ENCODE assay signal across 8 cellular contexts in the genomic region with DNA sequence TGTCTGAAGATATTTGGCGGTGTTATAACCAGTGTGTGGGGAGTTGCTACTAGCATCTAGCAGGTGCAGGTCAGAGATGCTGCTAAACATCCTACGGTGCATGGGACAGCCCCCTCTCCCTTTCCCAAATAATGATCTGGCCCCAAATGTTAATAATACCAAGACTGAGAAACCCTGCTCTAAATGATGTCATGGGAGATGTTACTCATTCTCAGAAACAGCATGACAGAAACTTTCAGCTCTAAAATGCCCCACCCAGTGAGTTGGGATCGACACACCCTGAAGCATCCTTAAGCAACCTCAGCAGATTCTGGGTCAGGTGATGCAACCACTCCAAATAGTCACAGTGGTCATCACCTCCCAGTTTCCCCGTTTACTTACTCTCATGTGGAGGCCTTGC.
A peak's percentile ranks its signal among the peaks of the same experiment; 100 is the strongest.
DNase-seq lines count a peak whose midpoint lies in the region; ATAC-seq and TF ChIP-seq lines count a peak whose summit lies in the region.

No MANE protein-coding gene starts in this region.

- H3K27me3 Mint-ChIP-seq in activated CD8-positive, alpha-beta T cell treated with anti-CD3 and anti-CD28 coated beads for 36 hours, result peaks cover 8% of the 10 kb centered on the region
- peaks cover 12% of the 10 kb centered on the region for H3K27me3 Mint-ChIP-seq in activated CD8-positive, alpha-beta T cell treated with anti-CD3 and anti-CD28 coated beads, Interleukin-2, amount 10 ng/mL, durations not matched to agents 7 days and 5 days (ENCODE audit: low read depth)
- peaks cover 14% of the 10 kb centered on the region for H3K27me3 Mint-ChIP-seq in activated CD4-positive, alpha-beta memory T cell treated with anti-CD3 and anti-CD28 coated beads for 36 hours

- CTCF ChIA-PET in activated CD8-positive, alpha-beta T cell treated with anti-CD3 and anti-CD28 coated beads for 36 hours (lab: Charles Lee), result interaction anchor here (6.4 kb wide), 1 partner anchor 18 kb away, joined by 40 read pairs; no protein-coding TSS in a partner anchor
- CTCF ChIA-PET in activated CD8-positive, alpha-beta T cell treated with anti-CD3 and anti-CD28 coated beads, Interleukin-2, amount 10 ng/mL, durations not matched to agents 7 days and 5 days (lab: Charles Lee), result interaction anchor here (1.2 kb wide), 1 partner anchor 20 kb away, joined by 3 read pairs; no protein-coding TSS in a partner anchor
- CTCF ChIA-PET in activated CD4-positive, alpha-beta memory T cell treated with anti-CD3 and anti-CD28 coated beads for 36 hours (lab: Charles Lee), result interaction anchor here (1.2 kb wide), 1 partner anchor 18 kb away, joined by 4 read pairs; no protein-coding TSS in a partner anchor

- peak; percentile 55 for DNase-seq in activated CD8-positive, alpha-beta T cell treated with anti-CD3 and anti-CD28 coated beads for 36 hours
- no peak for DNase-seq in activated CD8-positive, alpha-beta T cell treated with anti-CD3 and anti-CD28 coated beads, Interleukin-2, amount 10 ng/mL, durations not matched to agents 7 days and 5 days
- DNase-seq in activated CD4-positive, alpha-beta memory T cell treated with anti-CD3 and anti-CD28 coated beads for 36 hours, result peak; percentile 53
- DNase-seq in stimulated activated effector memory CD8-positive, alpha-beta T cell treated with anti-CD3 and anti-CD28 coated beads, Interleukin-12 subunit alpha, Interleukin-12 subunit beta, amount 100 ng/mL, for 72 hours (ENCODE audit: low spot score in 2 of 2), result no peak
- DNase-seq in NCI-H748 treated with DMSO at 0.1 percent for 48 hours (lab: John Stamatoyannopoulos, UW), result no peak
- DNase-seq in NCI-H748 (lab: John Stamatoyannopoulos, UW; ENCODE audit: unreplicated experiment), result no peak
- DNase-seq in HK-2 (ENCODE audit: unreplicated experiment), result no peak

- POLR2A ChIA-PET in activated CD8-positive, alpha-beta T cell treated with anti-CD3 and anti-CD28 coated beads for 36 hours (lab: Charles Lee), result interaction anchor here (1.3 kb wide), 1 partner anchor 10 kb away, joined by 4 read pairs; no protein-coding TSS in a partner anchor
- POLR2A ChIA-PET in activated CD8-positive, alpha-beta T cell treated with anti-CD3 and anti-CD28 coated beads, Interleukin-2, amount 10 ng/mL, durations not matched to agents 7 days and 5 days (lab: Charles Lee), result no interaction called here
- POLR2A ChIA-PET in activated CD4-positive, alpha-beta memory T cell treated with anti-CD3 and anti-CD28 coated beads for 36 hours (lab: Charles Lee), result no interaction called here

- no peaks in the 10 kb centered on the region for H3K36me3 Mint-ChIP-seq in activated CD8-positive, alpha-beta T cell treated with anti-CD3 and anti-CD28 coated beads for 36 hours (ENCODE audit: low read depth)
- H3K36me3 Mint-ChIP-seq in activated CD8-positive, alpha-beta T cell treated with anti-CD3 and anti-CD28 coated beads, Interleukin-2, amount 10 ng/mL, durations not matched to agents 7 days and 5 days (ENCODE audit: low read depth), result no peaks in the 10 kb centered on the region
- no peaks in the 10 kb centered on the region for H3K36me3 Mint-ChIP-seq in activated CD4-positive, alpha-beta memory T cell treated with anti-CD3 and anti-CD28 coated beads for 36 hours
- H3K36me3 Mint-ChIP-seq in stimulated activated effector memory CD8-positive, alpha-beta T cell treated with anti-CD3 and anti-CD28 coated beads, Interleukin-12 subunit alpha, Interleukin-12 subunit beta, amount 100 ng/mL, for 72 hours, result no peaks in the 10 kb centered on the region

- H3K27ac Mint-ChIP-seq in activated CD8-positive, alpha-beta T cell treated with anti-CD3 and anti-CD28 coated beads for 36 hours, result no peak overlapping the region
- no peak overlapping the region for H3K27ac Mint-ChIP-seq in activated CD8-positive, alpha-beta T cell treated with anti-CD3 and anti-CD28 coated beads, Interleukin-2, amount 10 ng/mL, durations not matched to agents 7 days and 5 days
- no peak overlapping the region for H3K27ac Mint-ChIP-seq in activated CD4-positive, alpha-beta memory T cell treated with anti-CD3 and anti-CD28 coated beads for 36 hours
- H3K27ac Mint-ChIP-seq in stimulated activated effector memory CD8-positive, alpha-beta T cell treated with anti-CD3 and anti-CD28 coated beads, Interleukin-12 subunit alpha, Interleukin-12 subunit beta, amount 100 ng/mL, for 72 hours, result no peak overlapping the region

- intact Hi-C loops in activated CD8-positive, alpha-beta T cell treated with anti-CD3 and anti-CD28 coated beads for 36 hours (cut with micrococcal nuclease), result no loop called here
- intact Hi-C loops in activated CD4-positive, alpha-beta memory T cell treated with anti-CD3 and anti-CD28 coated beads for 36 hours (cut with micrococcal nuclease), result loop anchor here (1.0 kb wide), 1 partner anchor 77 kb away; no protein-coding TSS in a partner anchor

- peaks cover 12% of the 10 kb centered on the region for H3K4me1 Mint-ChIP-seq in activated CD8-positive, alpha-beta T cell treated with anti-CD3 and anti-CD28 coated beads for 36 hours (ENCODE audit: low read depth)
- H3K4me1 Mint-ChIP-seq in activated CD8-positive, alpha-beta T cell treated with anti-CD3 and anti-CD28 coated beads, Interleukin-2, amount 10 ng/mL, durations not matched to agents 7 days and 5 days (ENCODE audit: low read depth), result peaks cover 7% of the 10 kb centered on the region
- H3K4me1 Mint-ChIP-seq in activated CD4-positive, alpha-beta memory T cell treated with anti-CD3 and anti-CD28 coated beads for 36 hours (ENCODE audit: low read depth), result peaks cover 10% of the 10 kb centered on the region
- H3K4me1 Mint-ChIP-seq in stimulated activated effector memory CD8-positive, alpha-beta T cell treated with anti-CD3 and anti-CD28 coated beads, Interleukin-12 subunit alpha, Interleukin-12 subunit beta, amount 100 ng/mL, for 72 hours, result peaks cover 17% of the 10 kb centered on the region

- no peak for TF ChIP-seq CTCF in activated CD8-positive, alpha-beta T cell treated with anti-CD3 and anti-CD28 coated beads for 36 hours (IDR thresholded peaks at IDR 0.05)

- ATAC-seq in activated CD8-positive, alpha-beta T cell treated with anti-CD3 and anti-CD28 coated beads for 36 hours, result peak; percentile 87
- no peak for ATAC-seq in activated CD8-positive, alpha-beta T cell treated with anti-CD3 and anti-CD28 coated beads, Interleukin-2, amount 10 ng/mL, durations not matched to agents 7 days and 5 days
- ATAC-seq in HG02571 (IDR thresholded peaks at IDR 0.05; ENCODE audit: unreplicated experiment), result peak; percentile 59
- ATAC-seq in stimulated activated effector memory CD8-positive, alpha-beta T cell treated with anti-CD3 and anti-CD28 coated beads, Interleukin-12 subunit alpha, Interleukin-12 subunit beta, amount 100 ng/mL, for 72 hours, result peak; percentile 89

- no peak overlapping the region for H3K4me3 Mint-ChIP-seq in activated CD8-positive, alpha-beta T cell treated with anti-CD3 and anti-CD28 coated beads for 36 hours
- no peak overlapping the region for H3K4me3 Mint-ChIP-seq in activated CD8-positive, alpha-beta T cell treated with anti-CD3 and anti-CD28 coated beads, Interleukin-2, amount 10 ng/mL, durations not matched to agents 7 days and 5 days
- H3K4me3 Mint-ChIP-seq in activated CD4-positive, alpha-beta memory T cell treated with anti-CD3 and anti-CD28 coated beads for 36 hours, result no peak overlapping the region
- no peak overlapping the region for H3K4me3 Mint-ChIP-seq in stimulated activated effector memory CD8-positive, alpha-beta T cell treated with anti-CD3 and anti-CD28 coated beads, Interleukin-12 subunit alpha, Interleukin-12 subunit beta, amount 100 ng/mL, for 72 hours

- peaks cover 2% of the 10 kb centered on the region for H3K9me3 Mint-ChIP-seq in activated CD8-positive, alpha-beta T cell treated with anti-CD3 and anti-CD28 coated beads for 36 hours
- peaks cover 3% of the 10 kb centered on the region for H3K9me3 Mint-ChIP-seq in activated CD8-positive, alpha-beta T cell treated with anti-CD3 and anti-CD28 coated beads, Interleukin-2, amount 10 ng/mL, durations not matched to agents 7 days and 5 days (ENCODE audit: insufficient read depth)
- H3K9me3 Mint-ChIP-seq in activated CD4-positive, alpha-beta memory T cell treated with anti-CD3 and anti-CD28 coated beads for 36 hours, result peaks cover 4% of the 10 kb centered on the region
- no peaks in the 10 kb centered on the region for H3K9me3 Mint-ChIP-seq in stimulated activated effector memory CD8-positive, alpha-beta T cell treated with anti-CD3 and anti-CD28 coated beads, Interleukin-12 subunit alpha, Interleukin-12 subunit beta, amount 100 ng/mL, for 72 hours

Comparison
In these comparisons a context has a peak if more than half of its experiments do, and no peak if none do; other contexts are left out.
1. DNase-seq: peak in activated CD8-positive, alpha-beta T cell treated with anti-CD3 and anti-CD28 coated beads for 36 hours (single experiment) and activated CD4-positive, alpha-beta memory T cell treated with anti-CD3 and anti-CD28 coated beads for 36 hours (single experiment); none in activated CD8-positive, alpha-beta T cell treated with anti-CD3 and anti-CD28 coated beads, Interleukin-2, amount 10 ng/mL, durations not matched to agents 7 days and 5 days (single experiment), stimulated activated effector memory CD8-positive, alpha-beta T cell treated with anti-CD3 and anti-CD28 coated beads, Interleukin-12 subunit alpha, Interleukin-12 subunit beta, amount 100 ng/mL, for 72 hours (0 of 2), NCI-H748 treated with DMSO at 0.1 percent for 48 hours (single experiment), NCI-H748 (single experiment) and HK-2 (single experiment).